1 cellular context compared by ENCODE assay signal in the genomic region with DNA sequence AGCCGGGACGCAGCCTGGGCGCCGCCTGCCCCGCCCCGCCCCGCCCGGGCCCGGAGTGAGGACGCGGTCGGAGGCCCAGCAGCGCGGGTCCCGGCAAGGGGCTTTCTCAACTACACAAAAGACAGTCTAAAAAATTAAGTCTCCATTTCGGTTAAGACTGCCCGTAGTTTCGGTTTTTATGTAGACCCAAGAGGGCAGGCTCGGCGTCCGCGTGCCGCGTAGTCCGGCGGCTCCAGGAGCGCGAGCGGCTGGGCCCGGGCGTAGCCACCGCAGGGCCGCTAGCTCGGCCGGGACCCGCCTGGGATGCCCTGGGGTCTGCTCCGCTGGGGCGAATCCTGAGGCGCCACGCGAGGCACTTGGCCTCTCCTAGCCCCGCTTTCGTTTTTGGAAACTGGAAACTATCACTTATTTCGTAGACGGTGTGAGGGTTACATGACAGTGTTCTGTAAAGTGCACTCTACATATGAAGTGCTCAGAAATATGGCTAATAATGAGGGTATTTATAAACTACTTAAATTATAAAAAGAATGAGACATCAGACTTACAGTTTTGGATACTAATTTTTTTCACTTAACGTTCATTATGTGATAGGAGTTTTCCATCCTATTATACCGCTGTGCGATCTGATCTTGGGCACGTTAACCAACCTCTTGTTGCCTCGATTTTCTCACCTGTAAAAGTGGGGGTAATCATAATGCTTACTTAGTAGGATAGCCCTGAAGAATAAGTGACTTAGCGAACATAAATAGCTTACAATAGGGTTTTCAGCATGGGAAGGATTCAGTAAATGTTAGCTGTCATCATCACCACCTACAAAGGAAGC.
TF ChIP-seq lines count a peak whose summit lies in the region.

No MANE protein-coding gene starts in this region.

TF ChIP-seq in IMR-90, 13 proteins besides CTCF, POLR2A, EP300 and RAD21:
- TF ChIP-seq RFX5 (IDR thresholded peaks at IDR 0.05; ENCODE audit: low read depth, low read length) (no peak), MAZ (IDR thresholded peaks at IDR 0.05; ENCODE audit: borderline replicate concordance, low read depth, low read length) (no peak), SMC3 (IDR thresholded peaks at IDR 0.05; ENCODE audit: low read depth, low read length) (no peak), NFE2L2 (IDR thresholded peaks at IDR 0.05; ENCODE audit: low read depth, low read length) (no peak), FOS (IDR thresholded peaks at IDR 0.05; ENCODE audit: low read depth, low read length) (no peak), CEBPB (IDR thresholded peaks at IDR 0.05; ENCODE audit: low read depth, low read length) (no peak), CHD1 (IDR thresholded peaks at IDR 0.05; ENCODE audit: low read depth, low read length) (no peak), RCOR1 (IDR thresholded peaks at IDR 0.05; ENCODE audit: insufficient replicate concordance, low read length) (no peak)
- TF ChIP-seq, protein P1, sequence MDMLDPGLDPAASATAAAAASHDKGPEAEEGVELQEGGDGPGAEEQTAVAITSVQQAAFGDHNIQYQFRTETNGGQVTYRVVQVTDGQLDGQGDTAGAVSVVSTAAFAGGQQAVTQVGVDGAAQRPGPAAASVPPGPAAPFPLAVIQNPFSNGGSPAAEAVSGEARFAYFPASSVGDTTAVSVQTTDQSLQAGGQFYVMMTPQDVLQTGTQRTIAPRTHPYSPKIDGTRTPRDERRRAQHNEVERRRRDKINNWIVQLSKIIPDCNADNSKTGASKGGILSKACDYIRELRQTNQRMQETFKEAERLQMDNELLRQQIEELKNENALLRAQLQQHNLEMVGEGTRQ (IDR thresholded peaks at IDR 0.05; ENCODE audit: low read depth, low read length) = no peak
- TF ChIP-seq, protein P2, sequence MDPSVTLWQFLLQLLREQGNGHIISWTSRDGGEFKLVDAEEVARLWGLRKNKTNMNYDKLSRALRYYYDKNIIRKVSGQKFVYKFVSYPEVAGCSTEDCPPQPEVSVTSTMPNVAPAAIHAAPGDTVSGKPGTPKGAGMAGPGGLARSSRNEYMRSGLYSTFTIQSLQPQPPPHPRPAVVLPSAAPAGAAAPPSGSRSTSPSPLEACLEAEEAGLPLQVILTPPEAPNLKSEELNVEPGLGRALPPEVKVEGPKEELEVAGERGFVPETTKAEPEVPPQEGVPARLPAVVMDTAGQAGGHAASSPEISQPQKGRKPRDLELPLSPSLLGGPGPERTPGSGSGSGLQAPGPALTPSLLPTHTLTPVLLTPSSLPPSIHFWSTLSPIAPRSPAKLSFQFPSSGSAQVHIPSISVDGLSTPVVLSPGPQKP (IDR thresholded peaks at IDR 0.05; ENCODE audit: borderline replicate concordance, low read depth, low read length) = no peak
